ENCODE assay signal across 15 cellular contexts in the genomic region with DNA sequence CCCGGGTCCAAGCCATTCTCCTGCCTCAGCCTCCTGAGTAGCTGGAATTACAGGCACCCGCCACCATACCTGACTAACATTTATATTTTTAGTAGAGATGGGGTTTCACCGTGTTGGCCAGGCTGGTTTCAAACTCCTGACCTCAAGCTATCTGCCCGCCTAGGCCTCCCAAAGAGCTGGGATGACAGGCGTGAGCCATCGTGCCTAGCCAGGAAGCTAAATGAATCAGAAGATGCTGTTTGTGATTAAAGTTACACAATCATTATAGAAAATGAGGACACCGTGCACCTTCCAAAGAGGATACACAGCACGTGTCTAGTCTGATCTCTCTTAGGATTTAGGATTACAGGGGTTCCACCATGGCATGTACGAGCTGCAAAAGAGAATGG.
DNase-seq lines count a peak whose midpoint lies in the region; ATAC-seq and TF ChIP-seq lines count a peak whose summit lies in the region.
"Had no signal": no experiment of that assay in that cellular context is flagged by ENCODE, and none has a peak within 500 bp of the region (broad histone marks: within the 10 kb centered on the region; RNA-seq: fewer than 3 reads in every experiment).

No MANE protein-coding gene starts in this region.

- H3K9me3 Mint-ChIP-seq in Calu3 (ENCODE audit: low read depth, unreplicated experiment) (no peaks in the 10 kb centered on the region), progenitor cell of endocrine pancreas (ENCODE audit: low read depth) (peaks cover 3% of the 10 kb centered on the region)

- no peak for TF ChIP-seq CTCF in Calu3 (IDR thresholded peaks at IDR 0.05; ENCODE audit: unreplicated experiment)
- TF ChIP-seq CTCF in VCaP (conservative IDR thresholded peaks at IDR 0.05): no peak
- no peak for TF ChIP-seq CTCF in progenitor cell of endocrine pancreas (IDR thresholded peaks at IDR 0.05; ENCODE audit: unreplicated experiment)

- H3K4me3 Mint-ChIP-seq in Calu3 (ENCODE audit: low read depth, unreplicated experiment) (peak overlapping the region; percentile 61), progenitor cell of endocrine pancreas (ENCODE audit: low read depth) (no peak overlapping the region)

- H3K36me3 Mint-ChIP-seq in Calu3 (ENCODE audit: insufficient read depth, unreplicated experiment) (peaks cover 6% of the 10 kb centered on the region), progenitor cell of endocrine pancreas (ENCODE audit: insufficient read depth) (peaks cover 26% of the 10 kb centered on the region)

- CTCF ChIA-PET in Calu3 (lab: Charles Lee): no interaction called here

- no TSS peak for BruUV-seq in Calu3 (replicated peaks; lab: Mats Ljungman, UMichigan)

- H3K27ac Mint-ChIP-seq in Calu3 (ENCODE audit: unreplicated experiment) (peak overlapping the region; percentile 94), progenitor cell of endocrine pancreas (peak overlapping the region; percentile 93)

- peak overlapping the region; percentile 65 for H3K27ac ChIP-seq in VCaP

- no peak for ATAC-seq in HG03139 (IDR thresholded peaks at IDR 0.05; ENCODE audit: unreplicated experiment)

- DNase-seq in Calu3: no peak
- peak; percentile 77 for DNase-seq in fibroblast of gingiva (ENCODE audit: low read depth)
- DNase-seq in progenitor cell of endocrine pancreas (ENCODE audit: low spot score, unreplicated experiment): no peak
- no peak for DNase-seq in activated effector memory CD4-positive, alpha-beta T cell treated with Interleukin-2 at 50 U/mL for 16 hours
- no peak for DNase-seq in activated CD8-positive, alpha-beta memory T cell treated with anti-CD3 and anti-CD28 coated beads for 24 hours
- no peak for DNase-seq in GF-D8 (lab: John Stamatoyannopoulos, UW)
- DNase-seq: AML-193, amniotic stem cell, dorsolateral prefrontal cortex, NCI-H1105, NCI-H446, OCI-M1, SW 1271 had no signal

- no peaks in the 10 kb centered on the region for H3K27me3 Mint-ChIP-seq in Calu3 (ENCODE audit: unreplicated experiment)
- no peaks in the 10 kb centered on the region for H3K27me3 Mint-ChIP-seq in progenitor cell of endocrine pancreas

- H3K4me1 Mint-ChIP-seq in Calu3 (ENCODE audit: low read depth, unreplicated experiment) (peaks cover 9% of the 10 kb centered on the region), progenitor cell of endocrine pancreas (ENCODE audit: low read depth) (peaks cover 30% of the 10 kb centered on the region)

- intact Hi-C loops in Calu3 (cut with micrococcal nuclease; ENCODE audit: unreplicated experiment): no loop called here
